In the genomic region with DNA sequence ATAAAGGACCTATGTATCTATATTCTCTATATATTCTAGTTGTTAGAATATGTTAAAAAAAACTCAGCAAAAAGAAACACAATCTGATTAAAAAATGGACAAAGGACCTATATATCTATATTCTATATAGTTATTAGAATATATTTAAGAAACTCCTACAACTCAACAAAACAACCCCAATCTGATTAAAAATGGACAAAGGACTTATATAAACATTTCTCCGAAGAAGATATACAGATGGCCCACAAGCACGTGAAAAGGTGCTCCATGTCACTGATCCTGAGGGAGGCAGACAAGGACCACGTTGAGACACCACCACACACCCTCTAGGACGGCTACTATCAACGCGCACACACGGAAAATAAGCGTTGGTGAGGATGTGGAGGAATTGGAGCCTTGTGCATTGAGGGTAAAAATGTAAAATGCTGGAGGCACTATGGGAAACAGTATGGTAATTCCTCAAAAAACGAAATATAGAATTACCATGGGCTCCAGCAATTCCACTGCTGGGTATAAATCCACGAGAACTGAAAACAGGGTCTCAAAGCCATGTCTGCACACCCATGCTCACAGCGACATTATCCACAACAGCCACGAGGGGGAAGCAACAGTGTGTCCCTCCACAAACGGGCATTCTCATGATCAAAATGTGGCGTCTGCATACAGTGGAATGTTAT, we compare ENCODE assay signal across 8 cellular contexts. TPM values are rescaled to one million over a fixed set of nuclear protein-coding genes. Genes with fewer than 3 reads are reported as not detected.
A peak's percentile ranks its signal among the peaks of the same experiment; 100 is the strongest.
DNase-seq lines count a peak whose midpoint lies in the region; ATAC-seq and TF ChIP-seq lines count a peak whose summit lies in the region.

No MANE protein-coding gene starts in this region.

- peak overlapping the region in 4 of 10 donors; percentile 15 to 60 (median 28) for H3K27ac Mint-ChIP-seq in naive thymus-derived CD8-positive, alpha-beta T cell

- TF ChIP-seq CTCF in esophagus muscularis mucosa (IDR thresholded peaks at IDR 0.05): peak; percentile 77 to 84 (median 80)

- 4% methylated on average over 14 of the region's 14 CpGs for WGBS in esophagus muscularis mucosa

- no peak for TF ChIP-seq POLR2A in esophagus muscularis mucosa (IDR thresholded peaks at IDR 0.05; ENCODE audit: low read depth)

- H3K4me1 ChIP-seq in esophagus muscularis mucosa: peaks cover 7 to 18% (median 11%) of the 10 kb centered on the region in 4 donors

- peak; percentile 63 for ATAC-seq in GM21447 (IDR thresholded peaks at IDR 0.05; ENCODE audit: unreplicated experiment)
- ATAC-seq in naive thymus-derived CD8-positive, alpha-beta T cell: peak; percentile 90 to 98
- ATAC-seq in HG02970 (IDR thresholded peaks at IDR 0.05; ENCODE audit: low FRiP score, unreplicated experiment): no peak

- H3K4me3 Mint-ChIP-seq in naive thymus-derived CD8-positive, alpha-beta T cell: peak overlapping the region in 6 of 10 donors; percentile 12 to 66 (median 49)

- H3K27ac ChIP-seq in esophagus muscularis mucosa (replicated peaks in 1 of 4): peak overlapping the region in 1 of 4 donors; percentile 27

- H3K4me1 Mint-ChIP-seq in naive thymus-derived CD8-positive, alpha-beta T cell: peaks cover 4 to 10% (median 7%) of the 10 kb centered on the region in 4 donors

- H3K27me3 ChIP-seq in esophagus muscularis mucosa: no peaks in the 10 kb centered on the region

- intact Hi-C loops in esophagus muscularis mucosa (cut with DNase I): loop anchor here (2.0 to 5.0 kb wide), 2 partner anchors 224 to 240 kb away; partner anchors contain the start of gene PPM1F

- no peaks in the 10 kb centered on the region for H3K27me3 Mint-ChIP-seq in naive thymus-derived CD8-positive, alpha-beta T cell

- no peak for TF ChIP-seq EP300 in esophagus muscularis mucosa (IDR thresholded peaks at IDR 0.05)

- H3K9me3 ChIP-seq in esophagus muscularis mucosa: no peaks in the 10 kb centered on the region

- peaks cover 0 to 18% (median 0%) of the 10 kb centered on the region in 4 donors for H3K36me3 ChIP-seq in esophagus muscularis mucosa

- DNase-seq in AG08396 (ENCODE audit: low spot score) (peak; percentile 85), NOMO-1 (lab: John Stamatoyannopoulos, UW; ENCODE audit: unreplicated experiment in 2 of 2) (peak; percentile 34 to 62), activated T-cell treated with anti-CD3 and anti-CD28 coated beads for 1 hour (ENCODE audit: low read depth) (peak; percentile 41), esophagus muscularis mucosa (ENCODE audit: extremely low spot score) (no peak)
- peak; percentile 21 to 78 (median 46) for DNase-seq in naive thymus-derived CD8-positive, alpha-beta T cell
- DNase-seq in stimulated activated naive CD4-positive, alpha-beta T cell (lab: John Stamatoyannopoulos, UW): peak; percentile 6 to 62 (median 24)

- H3K36me3 Mint-ChIP-seq in naive thymus-derived CD8-positive, alpha-beta T cell: no peaks in the 10 kb centered on the region

- POLR2A ChIA-PET in naive thymus-derived CD8-positive, alpha-beta T cell (lab: Charles Lee): no interaction called here

- peak overlapping the region; percentile 4 to 29 (median 18) for H3K4me3 ChIP-seq in esophagus muscularis mucosa

- H3K9me3 Mint-ChIP-seq in naive thymus-derived CD8-positive, alpha-beta T cell: no peaks in the 10 kb centered on the region

RNA-seq across cellular contexts. Expression of gene YPEL1, which starts 22.7 kb away (rescaled TPM):
- total RNA-seq in esophagus muscularis mucosa: 10 to 100 TPM; 12.0 to 30.7 (median 16.5) TPM
- total RNA-seq in naive thymus-derived CD8-positive, alpha-beta T cell: 1 to 10 TPM; 5.3 to 6.7 TPM
- 10 to 100 TPM in 1 of 3 donors, 1 to 10 TPM in 2; 1.8 to 15.3 (median 3.3) TPM for polyA plus RNA-seq in naive thymus-derived CD8-positive, alpha-beta T cell

RNA-seq across cellular contexts. Expression of gene PPIL2, which starts 47.1 kb away (rescaled TPM):
- total RNA-seq in esophagus muscularis mucosa: 10 to 100 TPM; 16.9 to 34.3 (median 24.7) TPM
- total RNA-seq in naive thymus-derived CD8-positive, alpha-beta T cell: 10 to 100 TPM; 78.0 to 79.0 TPM
- 10 to 100 TPM; 19.3 to 44.5 (median 19.8) TPM for polyA plus RNA-seq in naive thymus-derived CD8-positive, alpha-beta T cell
